24 cellular contexts compared by ENCODE assay signal in the genomic region with DNA sequence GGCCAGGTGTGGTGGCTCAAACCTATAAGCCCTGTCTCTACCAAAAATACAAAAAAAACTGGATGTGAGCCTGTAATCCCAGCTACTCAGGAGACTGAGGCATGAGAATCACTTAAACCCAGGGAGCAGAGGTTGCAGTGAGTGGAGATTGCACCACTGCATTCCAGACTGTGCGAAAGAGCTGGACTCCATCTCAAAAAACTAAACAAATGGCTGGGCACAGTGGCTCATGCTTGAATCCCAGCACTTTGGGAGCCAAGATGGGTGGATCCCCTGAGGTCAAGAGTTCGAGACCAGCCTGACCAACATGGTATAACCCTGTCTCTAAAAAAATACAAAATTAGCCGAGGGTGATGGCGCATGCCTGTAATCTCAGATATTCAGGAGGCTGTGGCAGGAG.
"Had no signal": no experiment of that assay in that cellular context is flagged by ENCODE, and none has a peak within 500 bp of the region (broad histone marks: within the 10 kb centered on the region; RNA-seq: fewer than 3 reads in every experiment).

No MANE protein-coding gene starts in this region.

- H3K4me3 ChIP-seq: coronary artery, esophagus muscularis mucosa, gastroesophageal sphincter, heart left ventricle, pancreas, stomach, testis, upper lobe of left lung had no signal

- ATAC-seq: activated CD8-positive, alpha-beta T cell treated with anti-CD3 and anti-CD28 coated beads for 36 hours; activated T-helper 17 cell treated with anti-CD3 and anti-CD28 coated beads, Interleukin-2, amount 50 U/mL, for 72 hours; gastroesophageal sphincter; heart left ventricle; left ventricle myocardium superior; pancreas; sciatic nerve; stimulated activated effector memory CD8-positive, alpha-beta T cell treated with anti-CD3 and anti-CD28 coated beads, Interleukin-12 subunit alpha, Interleukin-12 subunit beta, amount 100 ng/mL, for 72 hours; T-cell had no signal

- DNase-seq: activated B cell treated with CpG ODN at 0.5 μM for 24 hours; activated CD4-positive, alpha-beta T cell treated with anti-CD3 and anti-CD28 coated beads, Interleukin-2, amount 10 ng/mL, durations not matched to agents 24 days and 14 days; activated CD8-positive, alpha-beta T cell treated with anti-CD3 and anti-CD28 coated beads for 36 hours; activated naive CD4-positive, alpha-beta T cell treated with anti-CD3 and anti-CD28 coated beads for 36 hours; activated T-cell treated with anti-CD3 and anti-CD28 coated beads, Interleukin-2, amount 50 U/mL, for 1 hour; aorta; brain microvascular endothelial cell; effector CD4-positive, alpha-beta T cell; heart left ventricle; left ventricle myocardium superior; naive B cell; pancreas; SK-N-SH; stimulated activated CD4-positive, alpha-beta T cell treated with anti-CD3 and anti-CD28 coated beads, Interleukin-4, amount 100 ng/mL, for 24 hours; stomach; T-cell; testis; upper lobe of left lung had no signal
